8 cellular contexts compared by ENCODE assay signal in genomic region chr20:54207743-54208491, GRCh38. TPM values are rescaled to one million over a fixed set of nuclear protein-coding genes. Genes with fewer than 3 reads are reported as not detected.
DNase-seq lines count a peak whose midpoint lies in the region; ATAC-seq and TF ChIP-seq lines count a peak whose summit lies in the region.

PFDN4 (plus strand) TSS chr20:54208087; CDS start chr20:54208101, 14 bp downstream.

- H3K9me3 ChIP-seq in BLaER1 treated with 17β-estradiol and CSF1 and Interleukin-3, amounts not matched to agents 10 nM and 100 nM (replicated peaks in 1 of 11): no peaks in the 10 kb centered on the region
- H3K9me3 ChIP-seq in colonic mucosa: no peaks in the 10 kb centered on the region

- H3K9ac ChIP-seq in BLaER1 treated with 17β-estradiol and CSF1 and Interleukin-3, amounts not matched to agents 10 nM and 100 nM: peak within 1 kb of the TSS; percentile 98 to 100 (median 100)
- peak within 1 kb of the TSS; percentile 73 to 82 for H3K9ac ChIP-seq in colonic mucosa (ENCODE audit: low read depth in 2 of 2, low read length in 2 of 2)

- ATAC-seq in HG03432 (IDR thresholded peaks at IDR 0.05; ENCODE audit: unreplicated experiment) (peak; percentile 98), left lobe of liver (peak; percentile 94)

- peak within 1 kb of the TSS; percentile 90 to 99 (median 97) for H3K4me3 ChIP-seq in BLaER1 treated with 17β-estradiol and CSF1 and Interleukin-3, amounts not matched to agents 10 nM and 100 nM
- H3K4me3 ChIP-seq in colonic mucosa: peak within 1 kb of the TSS; percentile 99

- TF ChIP-seq CTCF in colonic mucosa (IDR thresholded peaks at IDR 0.05): peak; percentile 73

- intact Hi-C loops in colonic mucosa (cut with DNase I): no loop called here

- peak within 1 kb of the TSS; percentile 98 to 100 (median 100) for H3K27ac ChIP-seq in BLaER1 treated with 17β-estradiol and CSF1 and Interleukin-3, amounts not matched to agents 10 nM and 100 nM
- H3K27ac ChIP-seq in colonic mucosa: peak within 1 kb of the TSS; percentile 84

- peak; percentile 73 for TF ChIP-seq POLR2A in GM19193 (IDR thresholded peaks at IDR 0.05; ENCODE audit: extremely low read depth, insufficient read depth, insufficient read length)

- peaks cover 0 to 42% (median 16%) of the 10 kb centered on the region in 11 experiments; a peak in 10 of 22 replicates for H4K20me1 ChIP-seq in BLaER1 treated with 17β-estradiol and CSF1 and Interleukin-3, amounts not matched to agents 10 nM and 100 nM

- peak; percentile 54 for DNase-seq in NCI-H510A (lab: John Stamatoyannopoulos, UW)
- DNase-seq in activated CD4-positive, alpha-beta T cell treated with anti-CD3 and anti-CD28 coated beads for 48 hours: peak; percentile 86
- DNase-seq in colonic mucosa: peak; percentile 88
- peak; percentile 82 for DNase-seq in left lobe of liver (ENCODE audit: low spot score)
- peak; percentile 65 for DNase-seq in stimulated activated CD4-positive, alpha-beta T cell treated with anti-CD3 and anti-CD28 coated beads, Interleukin-2, amount 100 ng/mL, for 4 hours (ENCODE audit: low read depth)

- peak within 1 kb of the TSS; percentile 77 to 96 (median 87) for H3K4me2 ChIP-seq in BLaER1 treated with 17β-estradiol and CSF1 and Interleukin-3, amounts not matched to agents 10 nM and 100 nM

- no peaks in the 10 kb centered on the region for H3K27me3 ChIP-seq in BLaER1 treated with 17β-estradiol and CSF1 and Interleukin-3, amounts not matched to agents 10 nM and 100 nM
- no peaks in the 10 kb centered on the region for H3K27me3 ChIP-seq in colonic mucosa

- peaks cover 34 to 74% (median 37%) of the 10 kb centered on the region in 10 experiments for H3K4me1 ChIP-seq in BLaER1 treated with 17β-estradiol and CSF1 and Interleukin-3, amounts not matched to agents 10 nM and 100 nM
- peaks cover 3% of the 10 kb centered on the region for H3K4me1 ChIP-seq in colonic mucosa

- H3K36me3 ChIP-seq in BLaER1 treated with 17β-estradiol and CSF1 and Interleukin-3, amounts not matched to agents 10 nM and 100 nM: peaks cover 8 to 27% (median 17%) of the 10 kb centered on the region in 11 experiments; a peak in 14 of 22 replicates
- no peaks in the 10 kb centered on the region for H3K36me3 ChIP-seq in colonic mucosa

RNA-seq across cellular contexts. Expression of gene PFDN4, which starts in this region (rescaled TPM):
- 10 to 100 TPM; 18.7 to 19.0 TPM for total RNA-seq in colonic mucosa
- 4.3 TPM for total RNA-seq in left lobe of liver

Comparison
In these comparisons a context has a peak if more than half of its experiments do, and no peak if none do; other contexts are left out.
1. Peak in every context shown above with its lines: DNase-seq, ATAC-seq, H3K4me3 ChIP-seq and H3K27ac ChIP-seq.